In the genomic region with DNA sequence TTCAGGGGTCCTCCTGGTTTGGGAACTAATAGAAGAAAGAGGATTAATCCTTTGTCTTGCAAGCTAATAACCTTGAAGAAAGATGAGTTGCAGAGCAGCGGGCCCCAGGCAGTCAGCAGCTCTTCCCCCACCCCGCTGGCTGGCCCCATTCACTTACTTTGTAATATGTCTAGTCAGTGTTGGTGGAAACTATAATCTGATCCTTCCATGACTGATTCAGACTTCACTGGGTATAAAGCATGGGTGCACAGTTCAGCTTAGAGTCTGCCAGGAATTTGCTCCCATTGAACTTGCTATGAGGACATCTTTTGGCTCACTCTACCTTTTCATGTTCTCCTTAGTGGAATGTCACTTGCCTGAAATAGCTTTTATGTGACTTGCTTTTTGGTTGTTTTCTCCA, we compare ENCODE assay signal across 22 cellular contexts.
"Had no signal": no experiment of that assay in that cellular context is flagged by ENCODE, and none has a peak within 500 bp of the region (broad histone marks: within the 10 kb centered on the region; RNA-seq: fewer than 3 reads in every experiment).

No MANE protein-coding gene starts in this region.

- H3K9me3 ChIP-seq: SK-N-SH had no signal

- H3K4me3 ChIP-seq: MG63 had no signal

- H3K36me3 ChIP-seq: MG63 had no signal

- ATAC-seq: HepG2 had no signal

- DNase-seq: IMR-90, Karpas-422, KG1, MG63, NCI-H1092, NCI-H1105 treated with DMSO at 0.1 percent for 48 hours, NCI-H1436, NCI-H187, NCI-H2029, NCI-H2081 treated with DMSO at 0.1 percent for 48 hours, NCI-H2171, NCI-H226, NCI-H446, NCI-H510A, NCI-H524 treated with DMSO at 0.1 percent for 48 hours, NCI-H69, NCI-H774, Right ventricle myocardium superior, RPMI8226, SIG-M5, SK-N-SH had no signal
